In genomic region chr11:18773104-18773503, GRCh38 we compare ENCODE assay signal across 1 cellular context.
TF ChIP-seq lines count a peak whose summit lies in the region.

No MANE protein-coding gene starts in this region.

TF ChIP-seq in GM23338, 12 proteins besides CTCF, POLR2A, EP300 and RAD21 (continued from another document):
- TF ChIP-seq REST (IDR thresholded peaks at IDR 0.05; ENCODE audit: unreplicated experiment), result no peak
- no peak for TF ChIP-seq EZH2 (IDR thresholded peaks at IDR 0.05; ENCODE audit: low read depth, unreplicated experiment)
TF ChIP-seq in GM23338: peak in this region for 0.
